ENCODE assay signal across 12 cellular contexts in the genomic region with DNA sequence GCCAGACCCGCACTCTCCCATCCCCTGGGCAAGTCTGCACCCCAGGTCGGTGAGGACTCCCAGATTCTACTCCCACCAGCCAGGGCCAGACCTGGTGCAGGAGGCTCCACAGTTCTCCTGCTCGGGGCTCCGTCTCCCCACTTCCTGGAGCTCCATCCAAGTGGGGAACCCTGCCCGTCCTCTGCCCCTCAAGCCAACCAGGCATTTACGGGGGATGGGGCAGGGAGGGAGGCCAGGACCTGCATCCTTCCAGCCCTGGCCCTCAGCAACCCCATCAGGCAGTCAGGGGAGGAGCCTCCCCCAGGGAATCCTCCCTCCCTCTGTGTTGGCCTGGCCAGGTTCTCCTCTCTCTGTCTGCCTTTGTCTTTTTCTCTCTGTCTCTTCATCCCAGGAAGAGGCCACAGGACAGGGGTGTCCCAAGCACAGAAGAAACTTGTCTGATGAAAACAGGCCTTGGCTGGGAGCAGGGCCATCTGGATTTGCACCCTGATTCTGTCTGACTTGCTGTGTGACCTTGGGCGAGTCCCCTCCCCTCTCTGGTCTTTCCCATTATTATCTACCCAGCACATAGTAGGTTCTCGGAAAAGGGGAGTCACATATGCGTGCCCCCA. TPM values are rescaled to one million over a fixed set of nuclear protein-coding genes. Genes with fewer than 3 reads are reported as not detected.
DNase-seq lines count a peak whose midpoint lies in the region; ATAC-seq, FAIRE-seq and TF ChIP-seq lines count a peak whose summit lies in the region.
"Had no signal": no experiment of that assay in that cellular context is flagged by ENCODE, and none has a peak within 500 bp of the region (broad histone marks: within the 10 kb centered on the region; RNA-seq: fewer than 3 reads in every experiment).

No MANE protein-coding gene starts in this region.

- no peak overlapping the region for H3K4me3 Mint-ChIP-seq in type B pancreatic cell
- H3K4me3 Mint-ChIP-seq: activated T-cell treated with anti-CD3 and anti-CD28 coated beads, Interleukin-2, amount 50 U/mL, for 72 hours; CD4-positive, alpha-beta memory T cell; stimulated activated naive CD8-positive, alpha-beta T cell treated with anti-CD3 and anti-CD28 coated beads, Interleukin-15, Interleukin-2, amounts not matched to agents 100 ng/mL and 50 ng/mL, for 24 hours had no signal

- CTCF ChIA-PET in PC-3 (lab: Charles Lee): no interaction called here
- CTCF ChIA-PET in OCI-LY7 (lab: Charles Lee; ENCODE audit: unreplicated experiment): no interaction called here

- H3K27me3 Mint-ChIP-seq in type B pancreatic cell: no peaks in the 10 kb centered on the region
- H3K27me3 Mint-ChIP-seq: stimulated activated naive CD8-positive, alpha-beta T cell treated with anti-CD3 and anti-CD28 coated beads, Interleukin-15, Interleukin-2, amounts not matched to agents 100 ng/mL and 50 ng/mL, for 24 hours had no signal

- no peak for TF ChIP-seq POLR2A in H54 (IDR thresholded peaks at IDR 0.05; ENCODE audit: low read depth, low read length)

- peaks cover 6% of the 10 kb centered on the region for H3F3A ChIP-seq in PC-3 (ENCODE audit: low read length, unreplicated experiment)

- H3K4me3 ChIP-seq in PC-3 (ENCODE audit: low read length): no peak overlapping the region
- no peak overlapping the region for H3K4me3 ChIP-seq in colonic mucosa
- no peak overlapping the region for H3K4me3 ChIP-seq in mucosa of stomach (ENCODE audit: low read length)
- H3K4me3 ChIP-seq in OCI-LY7 (ENCODE audit: low read depth, low read length, poor library complexity, severe bottlenecking): no peak overlapping the region

- no peak for FAIRE-seq in H54 (lab: Jason Lieb, UNC)

- H3K27ac ChIP-seq in PC-3 (ENCODE audit: low read length): peak overlapping the region; percentile 91
- peak overlapping the region; percentile 93 for H3K27ac ChIP-seq in colonic mucosa
- no peak overlapping the region for H3K27ac ChIP-seq in OCI-LY7 (ENCODE audit: low read depth, low read length, poor library complexity, severe bottlenecking)

- intact Hi-C loops in PC-3 (cut with micrococcal nuclease): no loop called here
- intact Hi-C loops in colonic mucosa (cut with DNase I): no loop called here
- intact Hi-C loops in OCI-LY7 (cut with micrococcal nuclease; ENCODE audit: unreplicated experiment): no loop called here

- H3K27ac Mint-ChIP-seq in type B pancreatic cell: peak overlapping the region; percentile 99
- H3K27ac Mint-ChIP-seq: activated T-cell treated with anti-CD3 and anti-CD28 coated beads, Interleukin-2, amount 50 U/mL, for 72 hours; stimulated activated naive CD8-positive, alpha-beta T cell treated with anti-CD3 and anti-CD28 coated beads, Interleukin-15, Interleukin-2, amounts not matched to agents 100 ng/mL and 50 ng/mL, for 24 hours had no signal

- peaks cover 42% of the 10 kb centered on the region for H3K79me2 ChIP-seq in PC-3 (ENCODE audit: low read length)
- H3K79me2 ChIP-seq in OCI-LY7 (ENCODE audit: insufficient read depth, low read depth, low read length): no peaks in the 10 kb centered on the region

- peaks cover 38% of the 10 kb centered on the region for H3K4me1 Mint-ChIP-seq in type B pancreatic cell (ENCODE audit: unreplicated experiment)

- H3K9me3 ChIP-seq in PC-3 (ENCODE audit: low read length) (no peaks in the 10 kb centered on the region), colonic mucosa (no peaks in the 10 kb centered on the region), mucosa of stomach (ENCODE audit: control insufficient read depth, low read length) (no peaks in the 10 kb centered on the region), OCI-LY7 (ENCODE audit: low read length) (no peaks in the 10 kb centered on the region)

- H3K4me1 ChIP-seq in PC-3 (ENCODE audit: insufficient read depth, low read length) (peaks cover 81% of the 10 kb centered on the region), colonic mucosa (peaks cover 30% of the 10 kb centered on the region), mucosa of stomach (ENCODE audit: control insufficient read depth, insufficient read depth, low read length) (peaks cover 86% of the 10 kb centered on the region), OCI-LY7 (ENCODE audit: insufficient read depth, low read length, poor library complexity, severe bottlenecking) (no peaks in the 10 kb centered on the region)

- H3K36me3 ChIP-seq in PC-3 (ENCODE audit: low read depth, low read length) (no peaks in the 10 kb centered on the region), colonic mucosa (no peaks in the 10 kb centered on the region), mucosa of stomach (ENCODE audit: control insufficient read depth, insufficient read depth, low read length) (no peaks in the 10 kb centered on the region), OCI-LY7 (ENCODE audit: insufficient read depth, low read length) (no peaks in the 10 kb centered on the region)

- H3K9me2 ChIP-seq in PC-3 (replicated peaks; ENCODE audit: low read length) (no peaks in the 10 kb centered on the region), OCI-LY7 (ENCODE audit: insufficient read depth, low read length) (no peaks in the 10 kb centered on the region)

- H4K20me1 ChIP-seq in PC-3 (ENCODE audit: low read length) (no peaks in the 10 kb centered on the region), OCI-LY7 (ENCODE audit: insufficient read depth, low read length) (no peaks in the 10 kb centered on the region)

- H3K9ac ChIP-seq in PC-3 (ENCODE audit: low read length) (peak overlapping the region; percentile 71), colonic mucosa (ENCODE audit: low read depth in 2 of 2, low read length in 2 of 2) (peak overlapping the region; percentile 25 to 79), mucosa of stomach (ENCODE audit: low read length) (peak overlapping the region; percentile 69)

- DNase-seq in PC-3: peak; percentile 50
- DNase-seq in colonic mucosa: no peak
- DNase-seq in type B pancreatic cell (ENCODE audit: extremely low spot score, unreplicated experiment): no peak
- no peak for DNase-seq in HuH-7.5 (ENCODE audit: low spot score)
- no peak for DNase-seq in H54 (ENCODE audit: insufficient read length, low spot score)
- DNase-seq in OCI-LY7 (ENCODE audit: low spot score): no peak
- DNase-seq: activated CD4-positive, alpha-beta T cell treated with anti-CD3 and anti-CD28 coated beads for 1 hour; activated T-cell treated with anti-CD3 and anti-CD28 coated beads, Interleukin-2, amount 50 U/mL, for 72 hours; CD4-positive, alpha-beta memory T cell; stimulated activated CD4-positive, alpha-beta T cell treated with anti-CD3 and anti-CD28 coated beads, Interleukin-4, amount 100 ng/mL, for 4 hours had no signal

- no peaks in the 10 kb centered on the region for H3K36me3 Mint-ChIP-seq in type B pancreatic cell
- H3K36me3 Mint-ChIP-seq: CD4-positive, alpha-beta memory T cell had no signal

- peak overlapping the region; percentile 67 for H3K4me2 ChIP-seq in PC-3 (ENCODE audit: low read length)
- H3K4me2 ChIP-seq in OCI-LY7 (ENCODE audit: low read length): no peak overlapping the region

- TF ChIP-seq CTCF in PC-3 (conservative IDR thresholded peaks at IDR 0.05; ENCODE audit: low read depth, low read length) (no peak), colonic mucosa (IDR thresholded peaks at IDR 0.05) (no peak), type B pancreatic cell (conservative IDR thresholded peaks at IDR 0.05) (no peak), OCI-LY7 (conservative IDR thresholded peaks at IDR 0.05; ENCODE audit: low read length) (no peak)

- H3K27me3 ChIP-seq in PC-3 (ENCODE audit: low read length) (no peaks in the 10 kb centered on the region), colonic mucosa (no peaks in the 10 kb centered on the region), mucosa of stomach (ENCODE audit: control insufficient read depth, insufficient read depth, low read length) (no peaks in the 10 kb centered on the region)

- H2AFZ ChIP-seq in PC-3 (ENCODE audit: low read length) (no peak overlapping the region), OCI-LY7 (ENCODE audit: low read length) (no peak overlapping the region)

- ATAC-seq in PC-3: peak; percentile 11
- ATAC-seq: activated T-cell treated with anti-CD3 and anti-CD28 coated beads, Interleukin-2, amount 50 U/mL, for 72 hours had no signal

- POLR2A ChIA-PET in PC-3 (lab: Charles Lee; ENCODE audit: unreplicated experiment) (interaction anchor here (1.1 kb wide), 1 partner anchor 18 kb away, joined by 3 read pairs; no protein-coding TSS in a partner anchor), OCI-LY7 (lab: Charles Lee) (no interaction called here)

- no TSS peak for BruUV-seq in PC-3 (replicated peaks; lab: Mats Ljungman, UMichigan)
- no TSS peak for BruUV-seq in OCI-LY7 (replicated peaks; lab: Mats Ljungman, UMichigan)

- H3K9me3 Mint-ChIP-seq in type B pancreatic cell: no peaks in the 10 kb centered on the region
- H3K9me3 Mint-ChIP-seq: activated T-cell treated with anti-CD3 and anti-CD28 coated beads, Interleukin-2, amount 50 U/mL, for 72 hours; CD4-positive, alpha-beta memory T cell; stimulated activated naive CD8-positive, alpha-beta T cell treated with anti-CD3 and anti-CD28 coated beads, Interleukin-15, Interleukin-2, amounts not matched to agents 100 ng/mL and 50 ng/mL, for 24 hours had no signal

RNA-seq across cellular contexts. Expression of a gene that starts 18.5 kb away (rescaled TPM):
- total RNA-seq in PC-3 (2014; rRNA removed): 459 and 567 TPM in 2 replicates
- 10 to 100 TPM; 15.7 to 40.8 TPM for total RNA-seq in colonic mucosa
- total RNA-seq in type B pancreatic cell (ENCODE audit: low replicate concordance): 40.3 and 77.9 TPM in 2 replicates
- total RNA-seq in OCI-LY7 (2014; rRNA removed; shearing (Covaris generic)): not detected in 2 replicates
- total RNA-seq in OCI-LY7 (2022): 0.15 TPM in 1 of 2 replicates, not detected in the other
- total RNA-seq: CD4-positive, alpha-beta memory T cell had no signal

RNA-seq across cellular contexts. Expression of a gene that starts 38.1 kb away (rescaled TPM):
- total RNA-seq in PC-3 (2014; rRNA removed) (13.8 and 28.1 TPM in 2 replicates), colonic mucosa (1 to 10 TPM; 5.8 to 9.0 TPM), type B pancreatic cell (ENCODE audit: low replicate concordance) (20.2 and 29.5 TPM in 2 replicates), OCI-LY7 (2022) (3.9 and 6.2 TPM in 2 replicates)
- 2.7 and 5.9 TPM in 2 replicates for total RNA-seq in OCI-LY7 (2014; rRNA removed; shearing (Covaris generic))

Comparison
In these comparisons a context has a peak if more than half of its experiments do, and no peak if none do; other contexts are left out.
1. RNA of a gene that starts 18.5 kb away (total RNA-seq): 459 to 567 TPM in PC-3, 15.7 to 40.8 TPM in colonic mucosa and 40.3 to 77.9 TPM in type B pancreatic cell; 0.15 TPM in OCI-LY7; every median in the first group is over 10 times any median in the second.
2. Peak in every context shown above with its lines, with median percentiles within 50 percentile points of each other: H3K9ac ChIP-seq.